ENCODE assay signal across 11 cellular contexts in the genomic region with DNA sequence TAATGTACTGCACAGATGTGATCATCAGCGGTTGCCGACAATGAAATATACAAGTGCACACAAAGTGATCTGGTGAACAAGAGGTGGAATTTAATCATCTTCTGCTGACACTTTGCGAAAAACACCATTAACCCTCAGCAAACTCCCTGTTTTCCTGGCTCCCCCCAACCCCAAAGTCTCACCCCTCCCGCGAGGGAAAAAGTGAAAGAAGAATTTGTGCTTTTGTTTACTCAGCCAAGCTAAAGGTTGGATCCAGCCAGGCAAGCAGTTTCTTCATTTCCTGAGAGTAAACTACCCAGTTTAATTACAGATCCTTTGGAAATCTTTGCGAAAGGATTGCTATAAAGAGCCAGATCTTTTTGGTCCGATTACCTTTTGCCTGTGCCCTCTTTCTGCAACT. TPM values are rescaled to one million over a fixed set of nuclear protein-coding genes. Genes with fewer than 3 reads are reported as not detected.
DNase-seq lines count a peak whose midpoint lies in the region; ATAC-seq and TF ChIP-seq lines count a peak whose summit lies in the region.
"Had no signal": no experiment of that assay in that cellular context is flagged by ENCODE, and none has a peak within 500 bp of the region (broad histone marks: within the 10 kb centered on the region; RNA-seq: fewer than 3 reads in every experiment).

No MANE protein-coding gene starts in this region.

- POLR2A ChIA-PET in activated CD8-positive, alpha-beta T cell treated with anti-CD3 and anti-CD28 coated beads, Interleukin-2, amount 10 ng/mL, durations not matched to agents 7 days and 5 days (lab: Charles Lee), result no interaction called here

- no peak for TF ChIP-seq CTCF in fibroblast of villous mesenchyme (IDR thresholded peaks at IDR 0.05; ENCODE audit: insufficient read depth, low read depth, low read length)

- H3K36me3 Mint-ChIP-seq in activated CD8-positive, alpha-beta T cell treated with anti-CD3 and anti-CD28 coated beads, Interleukin-2, amount 10 ng/mL, durations not matched to agents 7 days and 5 days (ENCODE audit: low read depth), result no peaks in the 10 kb centered on the region

- H3K4me3 ChIP-seq in fibroblast of villous mesenchyme (ENCODE audit: low read depth, low read length), result peak overlapping the region; percentile 1

- DNase-seq in ELR (ENCODE audit: low read depth), result peak; percentile 3
- peak; percentile 16 to 41 for DNase-seq in NCI-H524 (lab: John Stamatoyannopoulos, UW)
- peak; percentile 3 for DNase-seq in fibroblast of villous mesenchyme (ENCODE audit: low read depth)
- peak; percentile 42 for DNase-seq in retina
- no peak for DNase-seq in activated CD8-positive, alpha-beta T cell treated with anti-CD3 and anti-CD28 coated beads, Interleukin-2, amount 10 ng/mL, durations not matched to agents 7 days and 5 days
- DNase-seq in stimulated activated CD4-positive, alpha-beta T cell treated with anti-CD3 and anti-CD28 coated beads, Interleukin-4, amount 100 ng/mL, for 1 hour, result no peak
- DNase-seq: activated naive CD8-positive, alpha-beta T cell treated with anti-CD3 and anti-CD28 coated beads, Interleukin-2, amount 10 ng/mL, durations not matched to agents 7 days and 5 days; naive thymus-derived CD4-positive, alpha-beta T cell had no signal

- CTCF ChIA-PET in activated CD8-positive, alpha-beta T cell treated with anti-CD3 and anti-CD28 coated beads, Interleukin-2, amount 10 ng/mL, durations not matched to agents 7 days and 5 days (lab: Charles Lee), result no interaction called here

- H3K4me3 Mint-ChIP-seq in activated CD8-positive, alpha-beta T cell treated with anti-CD3 and anti-CD28 coated beads, Interleukin-2, amount 10 ng/mL, durations not matched to agents 7 days and 5 days, result no peak overlapping the region
- H3K4me3 Mint-ChIP-seq: activated naive CD8-positive, alpha-beta T cell treated with anti-CD3 and anti-CD28 coated beads, Interleukin-2, amount 10 ng/mL, durations not matched to agents 7 days and 5 days had no signal

- H3K9me3 Mint-ChIP-seq in activated CD8-positive, alpha-beta T cell treated with anti-CD3 and anti-CD28 coated beads, Interleukin-2, amount 10 ng/mL, durations not matched to agents 7 days and 5 days (ENCODE audit: insufficient read depth), result no peaks in the 10 kb centered on the region
- H3K9me3 Mint-ChIP-seq: activated naive CD8-positive, alpha-beta T cell treated with anti-CD3 and anti-CD28 coated beads, Interleukin-2, amount 10 ng/mL, durations not matched to agents 7 days and 5 days had no signal

- H3K4me1 Mint-ChIP-seq in activated CD8-positive, alpha-beta T cell treated with anti-CD3 and anti-CD28 coated beads, Interleukin-2, amount 10 ng/mL, durations not matched to agents 7 days and 5 days (ENCODE audit: low read depth), result peaks cover 3% of the 10 kb centered on the region

- ATAC-seq in activated CD8-positive, alpha-beta T cell treated with anti-CD3 and anti-CD28 coated beads, Interleukin-2, amount 10 ng/mL, durations not matched to agents 7 days and 5 days, result no peak
- ATAC-seq in HG02588 (IDR thresholded peaks at IDR 0.05; ENCODE audit: unreplicated experiment), result no peak
- ATAC-seq in HG02798 (IDR thresholded peaks at IDR 0.05; ENCODE audit: poor library complexity, unreplicated experiment), result no peak
- ATAC-seq: activated CD4-positive, CD25-positive, alpha-beta regulatory T cell treated with anti-CD3 and anti-CD28 coated beads, Interleukin-2, amount 50 U/mL, for 24 hours; naive thymus-derived CD4-positive, alpha-beta T cell had no signal

- no peak overlapping the region for H3K27ac Mint-ChIP-seq in activated CD8-positive, alpha-beta T cell treated with anti-CD3 and anti-CD28 coated beads, Interleukin-2, amount 10 ng/mL, durations not matched to agents 7 days and 5 days
- H3K27ac Mint-ChIP-seq: activated naive CD8-positive, alpha-beta T cell treated with anti-CD3 and anti-CD28 coated beads, Interleukin-2, amount 10 ng/mL, durations not matched to agents 7 days and 5 days; naive thymus-derived CD4-positive, alpha-beta T cell had no signal

- peaks cover 33% of the 10 kb centered on the region for H3K27me3 Mint-ChIP-seq in activated CD8-positive, alpha-beta T cell treated with anti-CD3 and anti-CD28 coated beads, Interleukin-2, amount 10 ng/mL, durations not matched to agents 7 days and 5 days (ENCODE audit: low read depth)

RNA-seq across cellular contexts. Expression of a gene that starts 3.2 kb away (rescaled TPM):
- under 0.01 and 0.43 TPM in 2 replicates for total RNA-seq in fibroblast of villous mesenchyme
- not detected for total RNA-seq in activated CD8-positive, alpha-beta T cell treated with anti-CD3 and anti-CD28 coated beads, Interleukin-2, amount 10 ng/mL, durations not matched to agents 7 days and 5 days
- total RNA-seq: activated naive CD8-positive, alpha-beta T cell treated with anti-CD3 and anti-CD28 coated beads, Interleukin-2, amount 10 ng/mL, durations not matched to agents 7 days and 5 days; naive thymus-derived CD4-positive, alpha-beta T cell had no signal

Comparison
In these comparisons a context has a peak if more than half of its experiments do, and no peak if none do; other contexts are left out.
1. DNase-seq: peak in ELR (single experiment), NCI-H524 (2 of 2), fibroblast of villous mesenchyme (single experiment) and retina (single experiment); none in activated CD8-positive, alpha-beta T cell treated with anti-CD3 and anti-CD28 coated beads, Interleukin-2, amount 10 ng/mL, durations not matched to agents 7 days and 5 days (single experiment) and stimulated activated CD4-positive, alpha-beta T cell treated with anti-CD3 and anti-CD28 coated beads, Interleukin-4, amount 100 ng/mL, for 1 hour (single experiment).